8 cellular contexts compared by ENCODE assay signal in the genomic region with DNA sequence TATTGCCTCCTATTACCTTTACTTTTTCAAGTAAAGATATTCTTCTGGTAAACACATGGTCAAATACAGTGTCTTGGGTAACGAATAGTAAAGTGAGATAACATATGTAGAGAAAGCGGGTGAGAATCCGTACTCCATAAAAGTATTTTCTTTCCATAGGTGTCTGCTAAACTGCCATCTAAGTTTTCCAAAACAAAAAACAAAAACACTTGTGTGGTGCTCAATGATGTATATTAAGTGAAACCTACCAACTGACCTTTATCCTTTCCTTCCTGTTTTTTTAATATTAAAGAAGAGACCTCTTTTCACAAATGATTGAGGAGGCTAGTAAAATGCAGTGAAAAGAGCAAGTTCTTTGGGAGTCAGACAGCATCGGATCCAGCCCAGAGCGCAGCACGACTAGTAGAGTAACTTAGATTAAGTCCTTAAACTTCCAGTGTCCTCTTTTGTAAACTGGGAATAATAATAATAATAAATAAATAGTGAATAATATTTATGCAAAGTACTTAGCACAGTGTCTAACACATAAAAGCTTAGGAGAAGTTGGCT.
A peak's percentile ranks its signal among the peaks of the same experiment; 100 is the strongest.
DNase-seq lines count a peak whose midpoint lies in the region; ATAC-seq and FAIRE-seq lines count a peak whose summit lies in the region.

No MANE protein-coding gene starts in this region.

- peak overlapping the region; percentile 23 for H2AFZ ChIP-seq in neuron (ENCODE audit: low read depth, low read length)

- H3K9me3 Mint-ChIP-seq in central memory CD8-positive, alpha-beta T cell, result no peaks in the 10 kb centered on the region

- H3K36me3 ChIP-seq in HUES6 (ENCODE audit: control insufficient read depth, insufficient read depth, low read length) (no peaks in the 10 kb centered on the region), neuron (ENCODE audit: insufficient read depth, low read length) (no peaks in the 10 kb centered on the region)

- H3K27me3 ChIP-seq in HUES6 (ENCODE audit: control insufficient read depth, insufficient read depth, low read length), result no peaks in the 10 kb centered on the region
- no peaks in the 10 kb centered on the region for H3K27me3 ChIP-seq in neuron (ENCODE audit: insufficient read depth, low read length)

- H3K36me3 Mint-ChIP-seq in central memory CD8-positive, alpha-beta T cell (ENCODE audit: insufficient read depth), result peaks cover 17% of the 10 kb centered on the region

- ATAC-seq in central memory CD8-positive, alpha-beta T cell (replicated peaks; ENCODE audit: extremely low read depth, poor library complexity, severe bottlenecking), result no peak
- ATAC-seq in HG03520 (IDR thresholded peaks at IDR 0.05; ENCODE audit: unreplicated experiment), result no peak

- peaks cover 33% of the 10 kb centered on the region for H3K4me1 Mint-ChIP-seq in central memory CD8-positive, alpha-beta T cell

- no peaks in the 10 kb centered on the region for H3K4me1 ChIP-seq in HUES6 (ENCODE audit: control insufficient read depth, insufficient read depth, low read length)
- peaks cover 19% of the 10 kb centered on the region for H3K4me1 ChIP-seq in neuron (ENCODE audit: insufficient read depth, low read length)

- no peak overlapping the region for H3K9ac ChIP-seq in HUES6 (ENCODE audit: low read length)

- H3K27me3 Mint-ChIP-seq in central memory CD8-positive, alpha-beta T cell, result no peaks in the 10 kb centered on the region

- H3K4me3 ChIP-seq in HUES6 (ENCODE audit: low read depth, low read length) (peak overlapping the region; percentile 83), neuron (ENCODE audit: low read length) (peak overlapping the region; percentile 63)

- H3K27ac ChIP-seq in HUES6 (ENCODE audit: low read depth, low read length), result no peak overlapping the region

- H3K27ac Mint-ChIP-seq in central memory CD8-positive, alpha-beta T cell (ENCODE audit: low read depth), result peak overlapping the region; percentile 93

- H3K4me3 Mint-ChIP-seq in central memory CD8-positive, alpha-beta T cell, result peak overlapping the region; percentile 97

- H3K9me3 ChIP-seq in HUES6 (ENCODE audit: control insufficient read depth, insufficient read depth, low read depth, low read length), result no peaks in the 10 kb centered on the region
- H3K9me3 ChIP-seq in neuron (ENCODE audit: low read length), result no peaks in the 10 kb centered on the region

- no peak for DNase-seq in GM19239 (ENCODE audit: insufficient read length, low spot score)
- no peak for DNase-seq in central memory CD8-positive, alpha-beta T cell (ENCODE audit: low spot score in 2 of 2)
- no peak for DNase-seq in NCI-H510A (lab: John Stamatoyannopoulos, UW)
- DNase-seq in NCI-H82 (lab: John Stamatoyannopoulos, UW), result no peak
- DNase-seq in CD1c-positive myeloid dendritic cell (ENCODE audit: extremely low spot score), result no peak

- FAIRE-seq in GM19239 (lab: Jason Lieb, UNC), result peak; percentile 49
